ENCODE assay signal across 1 cellular context in genomic region chr6:692858-693736, GRCh38.
TF ChIP-seq lines count a peak whose summit lies in the region.

A gene with protein sequence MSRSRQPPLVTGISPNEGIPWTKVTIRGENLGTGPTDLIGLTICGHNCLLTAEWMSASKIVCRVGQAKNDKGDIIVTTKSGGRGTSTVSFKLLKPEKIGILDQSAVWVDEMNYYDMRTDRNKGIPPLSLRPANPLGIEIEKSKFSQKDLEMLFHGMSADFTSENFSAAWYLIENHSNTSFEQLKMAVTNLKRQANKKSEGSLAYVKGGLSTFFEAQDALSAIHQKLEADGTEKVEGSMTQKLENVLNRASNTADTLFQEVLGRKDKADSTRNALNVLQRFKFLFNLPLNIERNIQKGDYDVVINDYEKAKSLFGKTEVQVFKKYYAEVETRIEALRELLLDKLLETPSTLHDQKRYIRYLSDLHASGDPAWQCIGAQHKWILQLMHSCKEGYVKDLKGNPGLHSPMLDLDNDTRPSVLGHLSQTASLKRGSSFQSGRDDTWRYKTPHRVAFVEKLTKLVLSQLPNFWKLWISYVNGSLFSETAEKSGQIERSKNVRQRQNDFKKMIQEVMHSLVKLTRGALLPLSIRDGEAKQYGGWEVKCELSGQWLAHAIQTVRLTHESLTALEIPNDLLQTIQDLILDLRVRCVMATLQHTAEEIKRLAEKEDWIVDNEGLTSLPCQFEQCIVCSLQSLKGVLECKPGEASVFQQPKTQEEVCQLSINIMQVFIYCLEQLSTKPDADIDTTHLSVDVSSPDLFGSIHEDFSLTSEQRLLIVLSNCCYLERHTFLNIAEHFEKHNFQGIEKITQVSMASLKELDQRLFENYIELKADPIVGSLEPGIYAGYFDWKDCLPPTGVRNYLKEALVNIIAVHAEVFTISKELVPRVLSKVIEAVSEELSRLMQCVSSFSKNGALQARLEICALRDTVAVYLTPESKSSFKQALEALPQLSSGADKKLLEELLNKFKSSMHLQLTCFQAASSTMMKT (minus strand): TSS chr6:693139. CDS start chr6:637818, 55,321 bp downstream.

TF ChIP-seq in K562, 482 proteins besides CTCF, POLR2A, EP300 and RAD21 (continued from another document and continues in another):
- TF ChIP-seq THAP12 (CRISPR knock-in tag; IDR thresholded peaks at IDR 0.05) (peak; percentile 80; the same call in 1 of the 2 replicates), TAF9B (IDR thresholded peaks at IDR 0.05; ENCODE audit: partially characterized antibody) (no peak), MCM5 (IDR thresholded peaks at IDR 0.05; ENCODE audit: low read depth) (no peak), HDAC3 (IDR thresholded peaks at IDR 0.05; ENCODE audit: borderline replicate concordance, partially characterized antibody) (no peak), STAT5A (IDR thresholded peaks at IDR 0.05; ENCODE audit: borderline replicate concordance, low read length) (no peak), TCF7 (IDR thresholded peaks at IDR 0.05; ENCODE audit: borderline replicate concordance) (no peak), E2F4 (CRISPR knock-in tag; IDR thresholded peaks at IDR 0.05; ENCODE audit: low read depth) (no peak), NR0B1 (IDR thresholded peaks at IDR 0.05; ENCODE audit: partially characterized antibody) (no peak), CUX1 (CRISPR knock-in tag; IDR thresholded peaks at IDR 0.05) (no peak), CREM (IDR thresholded peaks at IDR 0.05; ENCODE audit: low read depth) (peak; percentile 93), ETV6 (IDR thresholded peaks at IDR 0.05; ENCODE audit: borderline replicate concordance in 1 of 2, low read depth in 2 of 2, low read length in 1 of 2) (no peak), ETV6 (CRISPR knock-in tag; IDR thresholded peaks at IDR 0.05; ENCODE audit: borderline replicate concordance) (no peak), HDAC6 (IDR thresholded peaks at IDR 0.05; ENCODE audit: low read depth, low read length) (no peak), MYNN (IDR thresholded peaks at IDR 0.05) (peak; percentile 56; the same call in 1 of the 2 replicates), MYNN (CRISPR knock-in tag; IDR thresholded peaks at IDR 0.05) (no peak), ETS1 (conservative IDR thresholded peaks at IDR 0.05; ENCODE audit: control insufficient read depth, low read depth, low read length) (peak; percentile 99), GABPB1 (CRISPR knock-in tag; IDR thresholded peaks at IDR 0.05) (peak; percentile 98), JUN (IDR thresholded peaks at IDR 0.05; ENCODE audit: borderline replicate concordance, low read depth, low read length) (peak; percentile 64; the same call in 1 of the 2 replicates), JUN (CRISPR knock-in tag; IDR thresholded peaks at IDR 0.05; ENCODE audit: borderline replicate concordance) (no peak; the same call in 1 of the 2 replicates), SRF (CRISPR knock-in tag; IDR thresholded peaks at IDR 0.05) (peak in 1 of 2 experiments; percentile 57; a peak in 1 of 4 replicates), SAFB2 (IDR thresholded peaks at IDR 0.05; ENCODE audit: borderline replicate concordance, low read depth, low read length, severe bottlenecking) (no peak), U2AF2 (optimal IDR thresholded peaks at IDR 0.05; ENCODE audit: low read depth, low read length) (no peak), CTBP1 (IDR thresholded peaks at IDR 0.05; ENCODE audit: borderline replicate concordance) (peak; percentile 76), ZBTB11 (CRISPR knock-in tag; IDR thresholded peaks at IDR 0.05) (peak in 1 of 3 experiments; percentile 71; a peak in 1 of 6 replicates), PRDM10 (IDR thresholded peaks at IDR 0.05; ENCODE audit: partially characterized antibody) (peak; percentile 20), POLR2G (IDR thresholded peaks at IDR 0.05; ENCODE audit: low read depth, low read length) (peak; percentile 92), GTF2B (IDR thresholded peaks at IDR 0.05; ENCODE audit: extremely low read depth, insufficient read length) (no peak), ZNF143 (CRISPR knock-in tag; IDR thresholded peaks at IDR 0.05) (no peak)
- TF ChIP-seq, protein P1, sequence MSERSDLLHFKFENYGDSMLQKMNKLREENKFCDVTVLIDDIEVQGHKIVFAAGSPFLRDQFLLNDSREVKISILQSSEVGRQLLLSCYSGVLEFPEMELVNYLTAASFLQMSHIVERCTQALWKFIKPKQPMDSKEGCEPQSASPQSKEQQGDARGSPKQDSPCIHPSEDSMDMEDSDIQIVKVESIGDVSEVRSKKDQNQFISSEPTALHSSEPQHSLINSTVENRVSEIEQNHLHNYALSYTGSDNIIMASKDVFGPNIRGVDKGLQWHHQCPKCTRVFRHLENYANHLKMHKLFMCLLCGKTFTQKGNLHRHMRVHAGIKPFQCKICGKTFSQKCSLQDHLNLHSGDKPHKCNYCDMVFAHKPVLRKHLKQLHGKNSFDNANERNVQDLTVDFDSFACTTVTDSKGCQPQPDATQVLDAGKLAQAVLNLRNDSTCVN (CRISPR knock-in tag; IDR thresholded peaks at IDR 0.05): no peak
